ENCODE assay signal across 10 cellular contexts in the genomic region with DNA sequence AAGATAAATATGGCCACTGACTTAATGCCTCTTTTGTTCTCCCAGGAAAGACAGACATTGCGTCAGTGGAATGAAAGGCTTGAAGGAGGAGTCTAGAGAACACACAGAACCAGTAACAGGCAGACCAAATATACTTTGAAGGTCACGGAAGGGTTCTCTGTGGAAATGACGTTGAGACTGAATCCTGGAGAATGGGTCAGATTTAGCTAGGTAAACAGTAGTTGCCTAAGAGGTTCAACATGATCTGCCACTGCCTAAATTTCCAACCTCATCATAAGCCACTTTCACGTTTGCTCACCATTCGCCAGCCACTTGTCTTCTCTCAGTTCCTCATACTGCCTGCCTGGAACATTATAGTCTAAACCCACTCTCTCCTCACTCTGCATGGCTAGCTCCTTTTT. TPM values are rescaled to one million over a fixed set of nuclear protein-coding genes. Genes with fewer than 3 reads are reported as not detected.
DNase-seq lines count a peak whose midpoint lies in the region; ATAC-seq lines count a peak whose summit lies in the region.
"Had no signal": no experiment of that assay in that cellular context is flagged by ENCODE, and none has a peak within 500 bp of the region (broad histone marks: within the 10 kb centered on the region; RNA-seq: fewer than 3 reads in every experiment).

No MANE protein-coding gene starts in this region.

- H3K9me3 Mint-ChIP-seq in stimulated activated naive CD8-positive, alpha-beta T cell treated with anti-CD3 and anti-CD28 coated beads, Interleukin-15, amount 100 ng/mL, for 72 hours = no peaks in the 10 kb centered on the region
- H3K9me3 Mint-ChIP-seq: activated naive CD8-positive, alpha-beta T cell treated with anti-CD3 and anti-CD28 coated beads, Interleukin-2, amount 10 ng/mL, durations not matched to agents 7 days and 5 days had no signal

- H3K4me1 ChIP-seq in Karpas-422 (ENCODE audit: low read length) = no peaks in the 10 kb centered on the region

- H2AFZ ChIP-seq in Karpas-422 (ENCODE audit: low read length) = no peak overlapping the region

- no peaks in the 10 kb centered on the region for H3K4me1 Mint-ChIP-seq in stimulated activated naive CD8-positive, alpha-beta T cell treated with anti-CD3 and anti-CD28 coated beads, Interleukin-15, amount 100 ng/mL, for 72 hours
- H3K4me1 Mint-ChIP-seq: activated naive CD8-positive, alpha-beta T cell treated with anti-CD3 and anti-CD28 coated beads, Interleukin-2, amount 10 ng/mL, durations not matched to agents 7 days and 5 days had no signal

- H3K9me2 ChIP-seq in Karpas-422 (replicated peaks; ENCODE audit: insufficient read depth, low read length) = no peaks in the 10 kb centered on the region

- no peak overlapping the region for H3K27ac Mint-ChIP-seq in stimulated activated naive CD8-positive, alpha-beta T cell treated with anti-CD3 and anti-CD28 coated beads, Interleukin-15, amount 100 ng/mL, for 72 hours
- H3K27ac Mint-ChIP-seq: activated naive CD8-positive, alpha-beta T cell treated with anti-CD3 and anti-CD28 coated beads, Interleukin-2, amount 10 ng/mL, durations not matched to agents 7 days and 5 days had no signal

- no peak for DNase-seq in stimulated activated naive CD8-positive, alpha-beta T cell treated with anti-CD3 and anti-CD28 coated beads, Interleukin-15, Interleukin-2, amounts not matched to agents 100 U/mL and 50 U/mL, for 24 hours
- no peak for DNase-seq in stimulated activated naive CD8-positive, alpha-beta T cell treated with anti-CD3 and anti-CD28 coated beads, Interleukin-15, amount 100 ng/mL, for 72 hours
- DNase-seq in SK-MEL-5 (ENCODE audit: low read depth, low spot score) (peak; percentile 98), dermis blood vessel endothelial cell (no peak), HPDE6-E6E7 (ENCODE audit: extremely low spot score) (no peak), Karpas-422 (no peak)
- DNase-seq in activated CD4-positive, alpha-beta T cell treated with anti-CD3 and anti-CD28 coated beads for 48 hours = no peak
- DNase-seq: activated naive CD8-positive, alpha-beta T cell treated with anti-CD3 and anti-CD28 coated beads, Interleukin-2, amount 10 ng/mL, durations not matched to agents 7 days and 5 days; Peyer's patch had no signal

- H3K36me3 ChIP-seq in Karpas-422 (ENCODE audit: insufficient read depth, low read length) = no peaks in the 10 kb centered on the region
- H3K36me3 ChIP-seq: Peyer's patch had no signal

- no peaks in the 10 kb centered on the region for H3K79me2 ChIP-seq in Karpas-422 (ENCODE audit: low read length)

- no peak overlapping the region for H3K4me2 ChIP-seq in Karpas-422 (ENCODE audit: low read depth, low read length, poor library complexity, severe bottlenecking)

- no peaks in the 10 kb centered on the region for H3K27me3 ChIP-seq in Karpas-422 (ENCODE audit: low read length)
- H3K27me3 ChIP-seq: Peyer's patch had no signal

- no peak overlapping the region for H3K4me3 Mint-ChIP-seq in stimulated activated naive CD8-positive, alpha-beta T cell treated with anti-CD3 and anti-CD28 coated beads, Interleukin-15, amount 100 ng/mL, for 72 hours
- H3K4me3 Mint-ChIP-seq: activated naive CD8-positive, alpha-beta T cell treated with anti-CD3 and anti-CD28 coated beads, Interleukin-2, amount 10 ng/mL, durations not matched to agents 7 days and 5 days had no signal

- no peak overlapping the region for H3K4me3 ChIP-seq in Karpas-422 (ENCODE audit: low read length)
- H3K4me3 ChIP-seq: Peyer's patch had no signal

- H4K20me1 ChIP-seq in Karpas-422 (ENCODE audit: insufficient read depth, low read depth, low read length) = no peaks in the 10 kb centered on the region

- peak; percentile 3 for ATAC-seq in stimulated activated naive CD8-positive, alpha-beta T cell treated with anti-CD3 and anti-CD28 coated beads, Interleukin-15, Interleukin-2, amounts not matched to agents 100 U/mL and 50 U/mL, for 24 hours
- no peak for ATAC-seq in stimulated activated naive CD8-positive, alpha-beta T cell treated with anti-CD3 and anti-CD28 coated beads, Interleukin-15, amount 100 ng/mL, for 72 hours
- ATAC-seq in HG03064 (IDR thresholded peaks at IDR 0.05; ENCODE audit: low read depth, unreplicated experiment) = peak; percentile 86

- peaks cover 8% of the 10 kb centered on the region for H3K27me3 Mint-ChIP-seq in stimulated activated naive CD8-positive, alpha-beta T cell treated with anti-CD3 and anti-CD28 coated beads, Interleukin-15, amount 100 ng/mL, for 72 hours
- H3K27me3 Mint-ChIP-seq: activated naive CD8-positive, alpha-beta T cell treated with anti-CD3 and anti-CD28 coated beads, Interleukin-2, amount 10 ng/mL, durations not matched to agents 7 days and 5 days had no signal

- no peaks in the 10 kb centered on the region for H3K9me3 ChIP-seq in Karpas-422 (ENCODE audit: low read length)
- H3K9me3 ChIP-seq: Peyer's patch had no signal

- H3K9ac ChIP-seq in Karpas-422 (ENCODE audit: low read length) = no peak overlapping the region

- no peak overlapping the region for H3K27ac ChIP-seq in Karpas-422 (ENCODE audit: low read length)

- in situ Hi-C loops in SK-MEL-5 (cut with HindIII; ENCODE audit: low pct_unique_long_range_greater_than_20kb, low sequenced_read_pairs) = no loop called here

RNA-seq across cellular contexts. Expression of gene PLA2G4A, which starts 20.5 kb away (rescaled TPM):
- 35.7 TPM in 2 replicates for total RNA-seq in SK-MEL-5 (2014; rRNA removed; shearing (Covaris generic))
- polyA plus RNA-seq in SK-MEL-5 (2015; cell fraction: cytosol; rRNA removed) = 14.4 and 18.9 TPM in 2 replicates
- 10.3 and 16.6 TPM in 2 replicates for polyA plus RNA-seq in SK-MEL-5 (2015; cell fraction: nucleus; rRNA removed)
- total RNA-seq in dermis blood vessel endothelial cell = 16.8 and 25.9 TPM in 2 replicates
- not detected in 2 replicates for total RNA-seq in Karpas-422 (2014; rRNA removed; shearing (Covaris generic); ENCODE audit: low replicate concordance)

Comparison
In these comparisons a context has a peak if more than half of its experiments do, and no peak if none do; other contexts are left out.
1. RNA of gene PLA2G4A, which starts 20.5 kb away (total RNA-seq): 35.7 TPM in SK-MEL-5 and 16.8 to 25.9 TPM in dermis blood vessel endothelial cell; not detected in Karpas-422; every median in the first group is over 10 times any median in the second.